ENCODE assay signal across 9 cellular contexts in the genomic region with DNA sequence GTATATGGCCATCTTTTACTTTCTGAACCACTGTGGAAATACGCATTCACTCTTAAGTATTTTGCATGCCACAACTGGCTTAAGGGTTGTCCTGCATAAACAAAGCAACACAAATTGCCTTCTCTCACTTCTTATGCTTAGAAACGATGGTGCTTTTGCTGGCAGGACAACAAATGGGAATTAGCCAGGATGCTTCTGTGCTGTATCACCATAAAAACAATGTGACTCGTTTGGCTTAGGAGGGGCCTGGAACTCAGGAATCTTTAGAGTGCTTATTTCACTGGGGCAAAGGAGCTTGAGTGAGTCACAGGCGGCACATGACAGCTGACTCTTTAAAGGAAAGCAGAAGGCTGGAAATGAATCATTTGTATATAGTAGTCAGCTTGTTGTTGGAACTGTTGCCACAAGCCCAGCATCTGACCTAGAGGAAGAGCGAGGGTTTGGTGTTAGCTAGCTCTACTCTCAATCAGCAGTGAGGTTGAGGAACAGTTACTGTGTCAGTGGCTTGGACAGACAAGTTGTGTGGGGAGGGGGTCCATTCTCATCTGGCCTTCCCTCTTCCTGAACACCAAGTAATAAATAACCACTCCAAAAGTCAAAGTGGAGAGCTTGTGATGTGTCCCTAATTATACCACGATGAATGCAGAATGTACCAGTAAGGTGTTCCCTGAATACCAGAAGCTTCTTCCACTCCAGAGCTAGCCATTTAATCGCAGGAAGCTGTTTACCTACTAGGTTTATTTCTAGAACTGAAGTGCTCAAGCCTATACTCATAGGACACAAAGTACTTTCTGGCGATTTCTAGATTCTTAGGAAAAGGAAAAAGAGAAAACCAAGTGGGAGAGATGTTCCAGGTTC.
A peak's percentile ranks its signal among the peaks of the same experiment; 100 is the strongest.
DNase-seq lines count a peak whose midpoint lies in the region; ATAC-seq, FAIRE-seq and TF ChIP-seq lines count a peak whose summit lies in the region.
"Had no signal": no experiment of that assay in that cellular context is flagged by ENCODE, and none has a peak within 500 bp of the region (broad histone marks: within the 10 kb centered on the region; RNA-seq: fewer than 3 reads in every experiment).

No MANE protein-coding gene starts in this region.

- H3K4me3 ChIP-seq in AG04449 (ENCODE audit: low read depth, low read length) (peak overlapping the region; percentile 9), pancreas (no peak overlapping the region)

- peaks cover 4% of the 10 kb centered on the region for H3K9me3 Mint-ChIP-seq in activated T-helper 1 cell treated with anti-CD3 and anti-CD28 coated beads, Interleukin-12 subunit alpha, Interleukin-12 subunit beta, Interleukin-2, Interleukin-4 antibody, amounts not matched to agents 30 ng/mL and 10 ng/mL and 1 ng/mL, durations not matched to agents 14 hours and 24 hours and 36 hours
- H3K9me3 Mint-ChIP-seq: central memory CD8-positive, alpha-beta T cell had no signal

- peak; percentile 38 to 93 (median 90) for ATAC-seq in pancreas

- POLR2A ChIA-PET in AG04449 (lab: Yijun Ruan, JAX), result interaction anchor here (0.6 kb wide), 1 partner anchor 15 kb away, joined by 4 read pairs; no protein-coding TSS in a partner anchor

- H3K27ac ChIP-seq in pancreas, result peak overlapping the region in 2 of 4 donors; percentile 28 to 42

- H3K27me3 Mint-ChIP-seq in activated T-helper 1 cell treated with anti-CD3 and anti-CD28 coated beads, Interleukin-12 subunit alpha, Interleukin-12 subunit beta, Interleukin-2, Interleukin-4 antibody, amounts not matched to agents 30 ng/mL and 10 ng/mL and 1 ng/mL, durations not matched to agents 14 hours and 24 hours and 36 hours (ENCODE audit: insufficient read depth), result no peaks in the 10 kb centered on the region
- H3K27me3 Mint-ChIP-seq: central memory CD8-positive, alpha-beta T cell had no signal

- H3K4me3 Mint-ChIP-seq in activated T-helper 1 cell treated with anti-CD3 and anti-CD28 coated beads, Interleukin-12 subunit alpha, Interleukin-12 subunit beta, Interleukin-2, Interleukin-4 antibody, amounts not matched to agents 30 ng/mL and 10 ng/mL and 1 ng/mL, durations not matched to agents 14 hours and 24 hours and 36 hours, result no peak overlapping the region
- H3K4me3 Mint-ChIP-seq: central memory CD8-positive, alpha-beta T cell had no signal

- FAIRE-seq in pancreas (lab: Jason Lieb, UNC), result peak; percentile 91

- peaks cover 0 to 7% (median 0%) of the 10 kb centered on the region in 3 donors for H3K36me3 ChIP-seq in pancreas

- peaks cover 28% of the 10 kb centered on the region for H3K4me1 Mint-ChIP-seq in activated T-helper 1 cell treated with anti-CD3 and anti-CD28 coated beads, Interleukin-12 subunit alpha, Interleukin-12 subunit beta, Interleukin-2, Interleukin-4 antibody, amounts not matched to agents 30 ng/mL and 10 ng/mL and 1 ng/mL, durations not matched to agents 14 hours and 24 hours and 36 hours (ENCODE audit: low read depth)

- peak; percentile 99 for DNase-seq in AG04449 (ENCODE audit: low read depth, low spot score)
- DNase-seq in HS-27A (ENCODE audit: low read depth), result peak; percentile 99
- no peak for DNase-seq in activated T-helper 1 cell treated with anti-CD3 and anti-CD28 coated beads, Interleukin-12 subunit alpha, Interleukin-12 subunit beta, Interleukin-2, Interleukin-4 antibody, amounts not matched to agents 30 ng/mL and 10 ng/mL and 1 ng/mL, durations not matched to agents 14 hours and 24 hours and 36 hours (ENCODE audit: low spot score)
- DNase-seq in glomerular endothelial cell (ENCODE audit: extremely low read depth, low read depth, low spot score), result peak; percentile 99
- DNase-seq in pancreas, result peak in 3 of 6 donors; percentile 11 to 47 (median 28)
- no peak for DNase-seq in NCI-H1092 (lab: John Stamatoyannopoulos, UW)
- DNase-seq in NCI-H2171 treated with DMSO at 0.1 percent for 48 hours (lab: John Stamatoyannopoulos, UW), result no peak
- no peak for DNase-seq in NCI-H146 treated with DMSO at 0.1 percent for 48 hours (lab: John Stamatoyannopoulos, UW; ENCODE audit: unreplicated experiment)

- CTCF ChIA-PET in AG04449 (lab: Yijun Ruan, JAX), result interaction anchor here (0.9 to 1.5 kb wide), 6 partner anchors 16 to 916 kb away, joined by 3 to 7 read pairs (median 4); no protein-coding TSS in a partner anchor

- peaks cover 40% of the 10 kb centered on the region for H3K36me3 Mint-ChIP-seq in activated T-helper 1 cell treated with anti-CD3 and anti-CD28 coated beads, Interleukin-12 subunit alpha, Interleukin-12 subunit beta, Interleukin-2, Interleukin-4 antibody, amounts not matched to agents 30 ng/mL and 10 ng/mL and 1 ng/mL, durations not matched to agents 14 hours and 24 hours and 36 hours (ENCODE audit: low read depth)

- intact Hi-C loops in activated T-helper 1 cell treated with anti-CD3 and anti-CD28 coated beads, Interleukin-12 subunit alpha, Interleukin-12 subunit beta, Interleukin-2, Interleukin-4 antibody, amounts not matched to agents 30 ng/mL and 10 ng/mL and 1 ng/mL, durations not matched to agents 14 hours and 24 hours and 36 hours (cut with micrococcal nuclease), result loop anchor here (5.0 kb wide), 1 partner anchor 111 kb away; no protein-coding TSS in a partner anchor
- intact Hi-C loops in pancreas (cut with DNase I), result no loop called here

- TF ChIP-seq CTCF in AG04449 (IDR thresholded peaks at IDR 0.05; ENCODE audit: insufficient read depth, low read length, missing control alignments) (no peak), pancreas (IDR thresholded peaks at IDR 0.05) (no peak)

- no peaks in the 10 kb centered on the region for H3K9me3 ChIP-seq in pancreas

- peak overlapping the region; percentile 89 for H3K27ac Mint-ChIP-seq in activated T-helper 1 cell treated with anti-CD3 and anti-CD28 coated beads, Interleukin-12 subunit alpha, Interleukin-12 subunit beta, Interleukin-2, Interleukin-4 antibody, amounts not matched to agents 30 ng/mL and 10 ng/mL and 1 ng/mL, durations not matched to agents 14 hours and 24 hours and 36 hours

- no peaks in the 10 kb centered on the region for H3K4me1 ChIP-seq in pancreas

- no peaks in the 10 kb centered on the region for H3K27me3 ChIP-seq in pancreas

- WGBS in pancreas, 2 donors, result 72 to 74% methylated on average over 8 of the region's 8 CpGs

Comparison
In these comparisons a context has a peak if more than half of its experiments do, and no peak if none do; other contexts are left out.
1. DNase-seq: peak in AG04449 (single experiment), HS-27A (single experiment) and glomerular endothelial cell (single experiment); none in activated T-helper 1 cell treated with anti-CD3 and anti-CD28 coated beads, Interleukin-12 subunit alpha, Interleukin-12 subunit beta, Interleukin-2, Interleukin-4 antibody, amounts not matched to agents 30 ng/mL and 10 ng/mL and 1 ng/mL, durations not matched to agents 14 hours and 24 hours and 36 hours (single experiment), NCI-H1092 (single experiment), NCI-H2171 treated with DMSO at 0.1 percent for 48 hours (single experiment) and NCI-H146 treated with DMSO at 0.1 percent for 48 hours (single experiment).